In the genomic region with DNA sequence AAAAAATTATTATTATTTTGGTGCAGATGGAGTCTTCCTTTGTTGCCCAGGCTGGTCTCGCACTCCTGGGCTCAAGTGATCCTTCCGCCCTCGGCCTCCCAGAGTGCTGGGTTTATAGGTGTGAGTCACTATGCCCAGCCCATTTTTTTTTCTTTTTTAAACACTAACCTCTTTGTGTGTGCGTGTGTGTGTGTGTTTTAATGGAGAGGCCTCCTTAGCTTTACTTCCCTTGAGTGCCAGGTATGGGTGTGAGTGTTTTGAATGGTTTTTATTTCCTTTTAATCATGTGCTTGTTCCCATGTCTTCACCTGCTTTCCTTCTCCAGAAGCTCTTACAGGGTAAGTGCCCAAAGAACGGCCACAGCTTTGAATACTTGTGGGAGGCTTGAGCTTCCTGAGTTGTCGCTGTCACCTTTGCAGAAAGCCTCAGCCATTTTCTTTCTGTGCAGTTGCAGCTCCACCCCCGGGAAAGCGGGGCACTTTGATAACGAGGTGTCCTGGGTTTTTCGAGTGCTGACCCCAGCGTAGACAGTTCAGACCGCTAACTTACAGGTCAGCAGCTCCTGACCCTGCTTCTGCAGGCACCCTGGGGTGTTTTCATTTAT, we compare ENCODE assay signal across 10 cellular contexts. TPM values are rescaled to one million over a fixed set of nuclear protein-coding genes. Genes with fewer than 3 reads are reported as not detected.
A peak's percentile ranks its signal among the peaks of the same experiment; 100 is the strongest.
DNase-seq lines count a peak whose midpoint lies in the region; ATAC-seq, FAIRE-seq and TF ChIP-seq lines count a peak whose summit lies in the region.
"Had no signal": no experiment of that assay in that cellular context is flagged by ENCODE, and none has a peak within 500 bp of the region (broad histone marks: within the 10 kb centered on the region; RNA-seq: fewer than 3 reads in every experiment).

No MANE protein-coding gene starts in this region.

- DNase-seq in Calu3 (peak; percentile 69), M059J (ENCODE audit: low read depth) (peak; percentile 92), K562 (ENCODE audit: extremely low read depth in 1 of 4, low spot score in 3 of 4) (peak; percentile 48 to 84 (median 64)), lung (ENCODE audit: low spot score) (peak; percentile 54), DMS114 treated with DMSO at 0.1 percent for 48 hours (lab: John Stamatoyannopoulos, UW; ENCODE audit: unreplicated experiment) (no peak), mesenteric fat pad (ENCODE audit: low spot score) (no peak)
- DNase-seq in activated CD8-positive, alpha-beta T cell treated with anti-CD3 and anti-CD28 coated beads for 36 hours, result no peak
- DNase-seq: NCI-H526 treated with DMSO at 0.1 percent for 48 hours had no signal

- peak; percentile 69 for ATAC-seq in K562
- ATAC-seq in lung (ENCODE audit: insufficient read depth, low FRiP score), result peak; percentile 60
- no peak for ATAC-seq in activated CD8-positive, alpha-beta T cell treated with anti-CD3 and anti-CD28 coated beads for 36 hours
- ATAC-seq in GM21381 (IDR thresholded peaks at IDR 0.05; ENCODE audit: unreplicated experiment), result no peak

- H3K27me3 ChIP-seq in K562 (ENCODE audit: control insufficient read depth in 2 of 2, insufficient read depth in 2 of 2, low read length in 2 of 2), result no peaks in the 10 kb centered on the region
- no peaks in the 10 kb centered on the region for H3K27me3 ChIP-seq in lung (ENCODE audit: control insufficient read depth, insufficient read depth)

- TF ChIP-seq RAD21 in K562 (CRISPR knock-in tag; conservative IDR thresholded peaks at IDR 0.05 in 1 of 2, IDR thresholded peaks at IDR 0.05 in 1 of 2), result no peak

- H3K9me1 ChIP-seq in K562 (ENCODE audit: control insufficient read depth, insufficient read depth, low read length), result peaks cover 4% of the 10 kb centered on the region

- peak overlapping the region; percentile 35 for H2AFZ ChIP-seq in K562 (ENCODE audit: low read depth, low read length)

- peak; percentile 88 for FAIRE-seq in K562 (lab: Jason Lieb, UNC)

- no peak for TF ChIP-seq CTCF in Calu3 (IDR thresholded peaks at IDR 0.05; ENCODE audit: unreplicated experiment)
- TF ChIP-seq CTCF in K562 (IDR thresholded peaks at IDR 0.05 in 2 of 3, conservative IDR thresholded peaks at IDR 0.05 in 1 of 3; ENCODE audit: insufficient read depth in 2 of 3, low read depth in 1 of 3, low read length in 3 of 3), result no peak
- TF ChIP-seq CTCF in lung (IDR thresholded peaks at IDR 0.05; ENCODE audit: control extremely low read depth, extremely low read depth), result no peak
- no peak for TF ChIP-seq CTCF in activated CD8-positive, alpha-beta T cell treated with anti-CD3 and anti-CD28 coated beads for 36 hours (IDR thresholded peaks at IDR 0.05)

- H3K27me3 Mint-ChIP-seq in Calu3 (ENCODE audit: unreplicated experiment), result no peaks in the 10 kb centered on the region
- H3K27me3 Mint-ChIP-seq in activated CD8-positive, alpha-beta T cell treated with anti-CD3 and anti-CD28 coated beads for 36 hours, result no peaks in the 10 kb centered on the region
- H3K27me3 Mint-ChIP-seq: type B pancreatic cell had no signal

- WGBS in K562 (ENCODE audit: insufficient coverage, low coverage, missing lambda C conversion rate), result 18% methylated on average over 12 of the region's 12 CpGs
- WGBS in lung, 2 donors, result 62 to 85% methylated on average over 12 of the region's 12 CpGs

- H3K27ac Mint-ChIP-seq in Calu3 (ENCODE audit: unreplicated experiment), result peak overlapping the region; percentile 23
- H3K27ac Mint-ChIP-seq in activated CD8-positive, alpha-beta T cell treated with anti-CD3 and anti-CD28 coated beads for 36 hours, result no peak overlapping the region
- H3K27ac Mint-ChIP-seq: type B pancreatic cell had no signal

- BruUV-seq in Calu3 (replicated peaks; lab: Mats Ljungman, UMichigan) (TSS peak; percentile 62), K562 (replicated peaks; lab: Mats Ljungman, UMichigan) (no TSS peak)

- no peaks in the 10 kb centered on the region; the same call in 1 of the 2 replicates for H4K20me1 ChIP-seq in K562 (replicated peaks; ENCODE audit: control insufficient read depth, insufficient read depth, low read length)

- POLR2A ChIA-PET in K562 (lab: Yijun Ruan, JAX), result interaction anchor here (0.6 to 1.8 kb wide), 6 partner anchors 15 to 313 kb away, joined by 3 to 7 read pairs (median 3); no protein-coding TSS in a partner anchor
- POLR2A ChIA-PET in activated CD8-positive, alpha-beta T cell treated with anti-CD3 and anti-CD28 coated beads for 36 hours (lab: Charles Lee), result interaction anchor here (1.0 kb wide), 1 partner anchor 93 kb away, joined by 5 read pairs; no protein-coding TSS in a partner anchor

- intact Hi-C loops in Calu3 (cut with micrococcal nuclease; ENCODE audit: unreplicated experiment), result no loop called here
- intact Hi-C loops in K562 (cut with micrococcal nuclease), result no loop called here
- intact Hi-C loops in activated CD8-positive, alpha-beta T cell treated with anti-CD3 and anti-CD28 coated beads for 36 hours (cut with micrococcal nuclease), result no loop called here

- H3K36me3 Mint-ChIP-seq in Calu3 (ENCODE audit: insufficient read depth, unreplicated experiment), result peaks cover 6% of the 10 kb centered on the region
- peaks cover 10% of the 10 kb centered on the region for H3K36me3 Mint-ChIP-seq in activated CD8-positive, alpha-beta T cell treated with anti-CD3 and anti-CD28 coated beads for 36 hours (ENCODE audit: low read depth)

- no peaks in the 10 kb centered on the region for H3K9me3 ChIP-seq in K562 (replicated peaks; ENCODE audit: control insufficient read depth, insufficient read depth, low read depth, low read length)
- no peaks in the 10 kb centered on the region for H3K9me3 ChIP-seq in lung (ENCODE audit: control insufficient read depth in 2 of 2, insufficient read depth in 1 of 2, low read length in 1 of 2)

- no peak for TF ChIP-seq EP300 in K562 (IDR thresholded peaks at IDR 0.05; ENCODE audit: low read length)

- H3K4me3 Mint-ChIP-seq in Calu3 (ENCODE audit: low read depth, unreplicated experiment), result peak overlapping the region; percentile 54
- H3K4me3 Mint-ChIP-seq in activated CD8-positive, alpha-beta T cell treated with anti-CD3 and anti-CD28 coated beads for 36 hours, result no peak overlapping the region
- H3K4me3 Mint-ChIP-seq: type B pancreatic cell had no signal

- CTCF ChIA-PET in Calu3 (lab: Charles Lee) (interaction anchor here (0.7 to 1.1 kb wide), 2 partner anchors 11 to 14 kb away, joined by 3 read pairs; no protein-coding TSS in a partner anchor), K562 (lab: Yijun Ruan, JAX; ENCODE audit: low intra/inter-chr PET ratio) (interaction anchor here (0.6 kb wide), 1 partner anchor 21 kb away, joined by 5 read pairs; no protein-coding TSS in a partner anchor)
- CTCF ChIA-PET in activated CD8-positive, alpha-beta T cell treated with anti-CD3 and anti-CD28 coated beads for 36 hours (lab: Charles Lee), result interaction anchor here (0.8 to 1.1 kb wide), 2 partner anchors 19 to 725 kb away, joined by 3 read pairs; no protein-coding TSS in a partner anchor

- TF ChIP-seq POLR2A in K562 (conservative IDR thresholded peaks at IDR 0.05), result no peak

- in situ Hi-C loops in K562 (cut with MboI), result loop anchor here (5.0 kb wide), 1 partner anchor 90 kb away; no protein-coding TSS in a partner anchor

- no peaks in the 10 kb centered on the region for H3K9me3 Mint-ChIP-seq in Calu3 (ENCODE audit: low read depth, unreplicated experiment)
- no peaks in the 10 kb centered on the region for H3K9me3 Mint-ChIP-seq in activated CD8-positive, alpha-beta T cell treated with anti-CD3 and anti-CD28 coated beads for 36 hours
- H3K9me3 Mint-ChIP-seq: type B pancreatic cell had no signal

- H3K36me3 ChIP-seq in K562 (ENCODE audit: control insufficient read depth, insufficient read depth, low read length) (peaks cover 66% of the 10 kb centered on the region), lung (ENCODE audit: control insufficient read depth in 2 of 2, insufficient read depth in 2 of 2, low read length in 2 of 2) (peaks cover 0 to 15% of the 10 kb centered on the region in 2 donors)

- peak overlapping the region; percentile 63 for H3K4me2 ChIP-seq in K562 (ENCODE audit: insufficient read depth, low read length)

- peaks cover 9% of the 10 kb centered on the region for H3K4me1 Mint-ChIP-seq in Calu3 (ENCODE audit: low read depth, unreplicated experiment)
- H3K4me1 Mint-ChIP-seq in activated CD8-positive, alpha-beta T cell treated with anti-CD3 and anti-CD28 coated beads for 36 hours (ENCODE audit: low read depth), result no peaks in the 10 kb centered on the region

- peak overlapping the region; percentile 22 to 78; a peak in 2 of 4 replicates for H3K9ac ChIP-seq in K562 (ENCODE audit: insufficient read depth in 1 of 2, low read depth in 2 of 2, low read length in 2 of 2)

- H3K4me3 ChIP-seq in K562, result no peak overlapping the region
- no peak overlapping the region for H3K4me3 ChIP-seq in lung

- H3K4me1 ChIP-seq in K562 (replicated peaks in 1 of 2; ENCODE audit: control insufficient read depth in 2 of 2, insufficient read depth in 2 of 2, low read length in 2 of 2), result peaks cover 30 to 36% of the 10 kb centered on the region in 2 experiments
- peaks cover 10 to 19% of the 10 kb centered on the region in 2 donors for H3K4me1 ChIP-seq in lung (ENCODE audit: control insufficient read depth in 2 of 2, insufficient read depth in 2 of 2, low read length in 2 of 2)

- peak overlapping the region; percentile 66; the same call in 2 of the 3 replicates for H3K27ac ChIP-seq in K562 (ENCODE audit: extremely low read depth, low read depth, low read length)
- peak overlapping the region; percentile 35 to 72 for H3K27ac ChIP-seq in lung (ENCODE audit: low read depth in 1 of 2, low read length in 1 of 2)

- H3K79me2 ChIP-seq in K562 (ENCODE audit: control insufficient read depth, insufficient read depth, low read length), result peaks cover 43% of the 10 kb centered on the region

RNA-seq across cellular contexts. Expression of a gene that starts 22.6 kb away (rescaled TPM):
- total RNA-seq in Calu3 (2022) (41.4 and 48.4 TPM in 2 replicates), K562 (2014; rRNA removed) (50.4 and 57.2 TPM in 2 replicates), K562 (2014; rRNA removed; fragmentation: Illumina TruSeq; extraction: Trizol) (24.5 and 29.4 TPM in 2 replicates), K562 (2015; rRNA removed; fragmentation: Illumina TruSeq; extraction: Trizol) (36.4 and 41.2 TPM in 2 replicates), K562 (2021) (40.7 and 44.9 TPM in 2 replicates), lung (10 to 100 TPM; 32.7 to 46.4 TPM), mesenteric fat pad (49.1 TPM)
- 6.9 and 21.4 TPM in 2 replicates for total RNA-seq in M059J (2014; rRNA removed; shearing (Covaris generic))
- 47.3 and 76.5 TPM in 2 replicates for total RNA-seq in K562 (2011; cell fraction: chromatin; rRNA removed; ENCODE audit: low replicate concordance)
- 65.9 and 69.3 TPM in 2 replicates for total RNA-seq in K562 (2011; cell fraction: nucleolus; rRNA removed)
- total RNA-seq in K562 (2011; cell fraction: nucleoplasm; rRNA removed), result 70.5 and 70.8 TPM in 2 replicates
- polyA plus RNA-seq in K562 (2011; rRNA removed) (46.8 and 48.4 TPM in 2 replicates), K562 (2014; fragmentation: Illumina TruSeq; extraction: Trizol) (58.3 and 63.8 TPM in 2 replicates), K562 (2014; fragmentation: Nextera tagmentation; extraction: Ambion mirVana) (10 to 100 TPM; 12.9 to 13.2 TPM), K562 (2014; rRNA removed) (34.9 and 40.7 TPM in 2 replicates), lung (10 to 100 TPM; 23.1 to 26.9 TPM)
- polyA plus RNA-seq in K562 (2011; cell fraction: cytosol; rRNA removed), result 54.8 and 62.0 TPM in 2 replicates
- 198 and 242 TPM in 2 replicates for polyA plus RNA-seq in K562 (2011; cell fraction: nucleus; rRNA removed)
- 24.4 and 26.8 TPM in 2 replicates for polyA plus RNA-seq in K562 (2012)
- 62.1 and 70.8 TPM in 2 replicates for polyA minus RNA-seq in K562 (2011; rRNA and poly(A)+ RNA removed)
- 57.1 and 64.3 TPM in 2 replicates for polyA minus RNA-seq in K562 (2011; cell fraction: cytosol; rRNA and poly(A)+ RNA removed)
- 25.3 and 35.0 TPM in 2 replicates for polyA minus RNA-seq in K562 (2011; cell fraction: nucleus; rRNA and poly(A)+ RNA removed)
- total RNA-seq in activated CD8-positive, alpha-beta T cell treated with anti-CD3 and anti-CD28 coated beads for 36 hours, result 10 to 100 TPM; 27.3 to 28.6 TPM

Comparison
In these comparisons a context has a peak if more than half of its experiments do, and no peak if none do; other contexts are left out.
1. DNase-seq: peak in Calu3 (single experiment), M059J (single experiment), K562 (4 of 4) and lung (single experiment); none in DMS114 treated with DMSO at 0.1 percent for 48 hours (single experiment), activated CD8-positive, alpha-beta T cell treated with anti-CD3 and anti-CD28 coated beads for 36 hours (single experiment) and mesenteric fat pad (single experiment).
2. ATAC-seq: peak in K562 (single experiment) and lung (single experiment); none in activated CD8-positive, alpha-beta T cell treated with anti-CD3 and anti-CD28 coated beads for 36 hours (single experiment) and GM21381 (single experiment).